10 cellular contexts compared by ENCODE assay signal in the genomic region with DNA sequence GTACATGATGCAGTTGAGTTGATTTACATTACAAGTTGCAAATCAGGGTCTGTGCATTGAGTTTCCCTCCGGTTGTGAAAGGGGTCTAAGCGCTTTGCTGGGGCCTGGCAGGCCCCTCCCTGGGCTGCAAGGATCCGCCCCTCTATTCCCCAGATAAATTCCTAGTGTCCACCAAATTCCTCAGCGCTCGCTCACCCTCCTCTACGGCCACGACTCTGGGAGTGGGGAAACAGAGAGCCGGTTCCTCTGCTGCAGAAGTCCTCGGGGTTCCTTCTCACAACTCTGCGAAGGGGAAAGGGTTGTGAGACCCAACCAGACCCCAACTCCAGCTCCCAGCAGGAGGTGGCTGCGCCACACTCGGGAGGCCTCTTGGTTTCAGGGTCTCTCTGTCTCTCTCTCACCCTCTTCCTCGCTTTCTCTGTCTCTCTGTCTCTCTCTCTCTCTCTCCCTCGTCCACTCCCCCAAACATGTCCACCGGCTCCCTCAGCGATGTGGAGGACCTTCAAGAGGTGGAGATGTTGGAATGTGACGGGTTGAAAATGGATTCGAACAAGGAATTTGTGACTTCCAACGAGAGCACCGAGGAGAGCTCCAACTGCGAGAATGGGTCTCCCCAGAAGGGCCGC. TPM values are rescaled to one million over a fixed set of nuclear protein-coding genes. Genes with fewer than 3 reads are reported as not detected.
A peak's percentile ranks its signal among the peaks of the same experiment; 100 is the strongest.
DNase-seq lines count a peak whose midpoint lies in the region; ATAC-seq and TF ChIP-seq lines count a peak whose summit lies in the region.
"Had no signal": no experiment of that assay in that cellular context is flagged by ENCODE, and none has a peak within 500 bp of the region (broad histone marks: within the 10 kb centered on the region; RNA-seq: fewer than 3 reads in every experiment).

A gene (plus strand): TSS at position 183 of the 626 bp plus-strand sequence. CDS start 285 bp downstream, at position 468.

- intact Hi-C loops in activated CD8-positive, alpha-beta T cell treated with anti-CD3 and anti-CD28 coated beads for 36 hours (cut with micrococcal nuclease): no loop called here
- intact Hi-C loops in upper lobe of right lung (cut with DNase I) (no loop called here), PC-9 (cut with micrococcal nuclease; ENCODE audit: unreplicated experiment) (no loop called here)

- no peaks in the 10 kb centered on the region for H3F3A ChIP-seq in PC-9 (ENCODE audit: insufficient read depth, low read depth)

- H3K9me3 Mint-ChIP-seq in activated CD8-positive, alpha-beta T cell treated with anti-CD3 and anti-CD28 coated beads, Interleukin-2, amount 10 ng/mL, durations not matched to agents 7 days and 5 days (ENCODE audit: insufficient read depth): no peaks in the 10 kb centered on the region
- H3K9me3 Mint-ChIP-seq in activated CD8-positive, alpha-beta T cell treated with anti-CD3 and anti-CD28 coated beads for 36 hours: no peaks in the 10 kb centered on the region
- no peaks in the 10 kb centered on the region for H3K9me3 Mint-ChIP-seq in endothelial cell (ENCODE audit: unreplicated experiment)

- peaks cover 72% of the 10 kb centered on the region for H3K27me3 Mint-ChIP-seq in activated CD8-positive, alpha-beta T cell treated with anti-CD3 and anti-CD28 coated beads, Interleukin-2, amount 10 ng/mL, durations not matched to agents 7 days and 5 days (ENCODE audit: low read depth)
- peaks cover 70% of the 10 kb centered on the region for H3K27me3 Mint-ChIP-seq in activated CD8-positive, alpha-beta T cell treated with anti-CD3 and anti-CD28 coated beads for 36 hours
- peaks cover 25% of the 10 kb centered on the region for H3K27me3 Mint-ChIP-seq in endothelial cell (ENCODE audit: unreplicated experiment)

- H3K36me3 ChIP-seq in mesodermal cell (ENCODE audit: control insufficient read depth, insufficient read depth, low read length) (no peaks in the 10 kb centered on the region), upper lobe of right lung (no peaks in the 10 kb centered on the region), PC-9 (ENCODE audit: low read depth) (no peaks in the 10 kb centered on the region)

- peak within 1 kb of the TSS; percentile 88 for H3K27ac ChIP-seq in mesodermal cell (ENCODE audit: low read depth, low read length, severe bottlenecking)
- peak within 1 kb of the TSS; percentile 85 for H3K27ac ChIP-seq in upper lobe of right lung
- no peak within 1 kb of the TSS for H3K27ac ChIP-seq in PC-9

- peak within 1 kb of the TSS; percentile 54 for H3K4me3 ChIP-seq in mesodermal cell (ENCODE audit: extremely low read depth, insufficient read depth, low read length, poor library complexity, severe bottlenecking)
- peak within 1 kb of the TSS; percentile 56 for H3K4me3 ChIP-seq in upper lobe of right lung
- no peak within 1 kb of the TSS for H3K4me3 ChIP-seq in PC-9

- peak within 1 kb of the TSS; percentile 40 for H3K27ac Mint-ChIP-seq in activated CD8-positive, alpha-beta T cell treated with anti-CD3 and anti-CD28 coated beads, Interleukin-2, amount 10 ng/mL, durations not matched to agents 7 days and 5 days
- no peak within 1 kb of the TSS for H3K27ac Mint-ChIP-seq in activated CD8-positive, alpha-beta T cell treated with anti-CD3 and anti-CD28 coated beads for 36 hours
- no peak within 1 kb of the TSS for H3K27ac Mint-ChIP-seq in endothelial cell (ENCODE audit: unreplicated experiment)

- ATAC-seq in activated CD8-positive, alpha-beta T cell treated with anti-CD3 and anti-CD28 coated beads, Interleukin-2, amount 10 ng/mL, durations not matched to agents 7 days and 5 days: no peak
- no peak for ATAC-seq in activated CD8-positive, alpha-beta T cell treated with anti-CD3 and anti-CD28 coated beads for 36 hours
- peak; percentile 70 for ATAC-seq in upper lobe of right lung
- ATAC-seq in HG02938 (IDR thresholded peaks at IDR 0.05; ENCODE audit: unreplicated experiment): no peak

- POLR2A ChIA-PET in activated CD8-positive, alpha-beta T cell treated with anti-CD3 and anti-CD28 coated beads, Interleukin-2, amount 10 ng/mL, durations not matched to agents 7 days and 5 days (lab: Charles Lee): no interaction called here
- POLR2A ChIA-PET in activated CD8-positive, alpha-beta T cell treated with anti-CD3 and anti-CD28 coated beads for 36 hours (lab: Charles Lee): no interaction called here
- POLR2A ChIA-PET in PC-9 (lab: Charles Lee; ENCODE audit: unreplicated experiment): no interaction called here

- no peaks in the 10 kb centered on the region for H4K20me1 ChIP-seq in PC-9 (ENCODE audit: insufficient read depth)

- DNase-seq in activated CD8-positive, alpha-beta T cell treated with anti-CD3 and anti-CD28 coated beads, Interleukin-2, amount 10 ng/mL, durations not matched to agents 7 days and 5 days: no peak
- DNase-seq in activated CD8-positive, alpha-beta T cell treated with anti-CD3 and anti-CD28 coated beads for 36 hours: no peak
- no peak for DNase-seq in endothelial cell (ENCODE audit: low spot score)
- DNase-seq in upper lobe of right lung: no peak
- DNase-seq in PC-9: no peak
- no peak for DNase-seq in stimulated activated CD4-positive, alpha-beta T cell treated with anti-CD3 and anti-CD28 coated beads, Interleukin-1b, Interleukin-23, amount 100 ng/mL, for 48 hours
- DNase-seq: KBM-7; stimulated activated CD4-positive, alpha-beta T cell treated with anti-CD3 and anti-CD28 coated beads, Interleukin-4, amount 100 ng/mL, for 1 hour had no signal

- TF ChIP-seq CTCF in activated CD8-positive, alpha-beta T cell treated with anti-CD3 and anti-CD28 coated beads for 36 hours (IDR thresholded peaks at IDR 0.05): no peak
- TF ChIP-seq CTCF in endothelial cell (IDR thresholded peaks at IDR 0.05; ENCODE audit: unreplicated experiment) (no peak), upper lobe of right lung (IDR thresholded peaks at IDR 0.05) (no peak), PC-9 (conservative IDR thresholded peaks at IDR 0.05) (no peak)

- H3K9me2 ChIP-seq in PC-9 (ENCODE audit: insufficient read depth): no peaks in the 10 kb centered on the region

- H3K4me1 ChIP-seq in mesodermal cell (ENCODE audit: control insufficient read depth, insufficient read depth, low read length, poor library complexity, severe bottlenecking): peaks cover 12% of the 10 kb centered on the region
- H3K4me1 ChIP-seq in upper lobe of right lung: peaks cover 6% of the 10 kb centered on the region
- H3K4me1 ChIP-seq in PC-9 (replicated peaks; ENCODE audit: insufficient read depth): peaks cover 7% of the 10 kb centered on the region; the same call in 1 of the 2 replicates

- H3K4me3 Mint-ChIP-seq in activated CD8-positive, alpha-beta T cell treated with anti-CD3 and anti-CD28 coated beads, Interleukin-2, amount 10 ng/mL, durations not matched to agents 7 days and 5 days: no peak within 1 kb of the TSS
- no peak within 1 kb of the TSS for H3K4me3 Mint-ChIP-seq in activated CD8-positive, alpha-beta T cell treated with anti-CD3 and anti-CD28 coated beads for 36 hours
- peak within 1 kb of the TSS; percentile 85 for H3K4me3 Mint-ChIP-seq in endothelial cell (ENCODE audit: unreplicated experiment)

- BruUV-seq in PC-9 (replicated peaks; lab: Mats Ljungman, UMichigan): no TSS peak

- H3K36me3 Mint-ChIP-seq in activated CD8-positive, alpha-beta T cell treated with anti-CD3 and anti-CD28 coated beads, Interleukin-2, amount 10 ng/mL, durations not matched to agents 7 days and 5 days (ENCODE audit: low read depth): no peaks in the 10 kb centered on the region
- H3K36me3 Mint-ChIP-seq in activated CD8-positive, alpha-beta T cell treated with anti-CD3 and anti-CD28 coated beads for 36 hours (ENCODE audit: low read depth): no peaks in the 10 kb centered on the region
- H3K36me3 Mint-ChIP-seq in endothelial cell (ENCODE audit: low read depth, unreplicated experiment): no peaks in the 10 kb centered on the region

- H3K79me2 ChIP-seq in PC-9 (ENCODE audit: low read depth): no peaks in the 10 kb centered on the region

- no peak within 1 kb of the TSS for H2AFZ ChIP-seq in PC-9

- CTCF ChIA-PET in activated CD8-positive, alpha-beta T cell treated with anti-CD3 and anti-CD28 coated beads, Interleukin-2, amount 10 ng/mL, durations not matched to agents 7 days and 5 days (lab: Charles Lee): interaction anchor here (0.7 kb wide), 1 partner anchor 9 kb away, joined by 3 read pairs; no protein-coding TSS in a partner anchor
- CTCF ChIA-PET in activated CD8-positive, alpha-beta T cell treated with anti-CD3 and anti-CD28 coated beads for 36 hours (lab: Charles Lee): no interaction called here
- CTCF ChIA-PET in PC-9 (lab: Charles Lee): no interaction called here

- peaks cover 21% of the 10 kb centered on the region for H3K4me1 Mint-ChIP-seq in activated CD8-positive, alpha-beta T cell treated with anti-CD3 and anti-CD28 coated beads, Interleukin-2, amount 10 ng/mL, durations not matched to agents 7 days and 5 days (ENCODE audit: low read depth)
- peaks cover 33% of the 10 kb centered on the region for H3K4me1 Mint-ChIP-seq in activated CD8-positive, alpha-beta T cell treated with anti-CD3 and anti-CD28 coated beads for 36 hours (ENCODE audit: low read depth)
- peaks cover 29% of the 10 kb centered on the region for H3K4me1 Mint-ChIP-seq in endothelial cell (ENCODE audit: unreplicated experiment)

- WGBS in mesodermal cell (ENCODE audit: insufficient coverage in 2 of 2), 2 experiments: 1 to 2% methylated on average over 11 to 18 of the region's 22 CpGs

- H3K27me3 ChIP-seq in upper lobe of right lung (peaks cover 55% of the 10 kb centered on the region), PC-9 (ENCODE audit: insufficient read depth, low read depth) (no peaks in the 10 kb centered on the region)

- no peak within 1 kb of the TSS for H3K4me2 ChIP-seq in PC-9

- H3K9me3 ChIP-seq in mesodermal cell (ENCODE audit: control insufficient read depth, low read length) (no peaks in the 10 kb centered on the region), upper lobe of right lung (no peaks in the 10 kb centered on the region), PC-9 (ENCODE audit: insufficient read depth, low read depth) (no peaks in the 10 kb centered on the region)

RNA-seq across cellular contexts. Expression of the gene that starts here (rescaled TPM):
- not detected for total RNA-seq in activated CD8-positive, alpha-beta T cell treated with anti-CD3 and anti-CD28 coated beads, Interleukin-2, amount 10 ng/mL, durations not matched to agents 7 days and 5 days
- total RNA-seq in activated CD8-positive, alpha-beta T cell treated with anti-CD3 and anti-CD28 coated beads for 36 hours: not detected
- not detected for total RNA-seq in endothelial cell (ENCODE audit: unreplicated experiment)
- polyA plus RNA-seq in mesodermal cell (2013, experiment 1 of 2): 9.1 TPM
- polyA plus RNA-seq in mesodermal cell (2013, experiment 2 of 2): 9.4 TPM
- total RNA-seq in upper lobe of right lung: 56.2 TPM
- not detected in 2 replicates for total RNA-seq in PC-9 (2021)

Comparison
In these comparisons a context has a peak if more than half of its experiments do, and no peak if none do; other contexts are left out.
1. RNA of the gene that starts here (total RNA-seq): 56.2 TPM in upper lobe of right lung (single experiment); not detected in activated CD8-positive, alpha-beta T cell treated with anti-CD3 and anti-CD28 coated beads, Interleukin-2, amount 10 ng/mL, durations not matched to agents 7 days and 5 days, not detected in activated CD8-positive, alpha-beta T cell treated with anti-CD3 and anti-CD28 coated beads for 36 hours, not detected in endothelial cell (single experiment) and not detected in PC-9; every median in the first group is over 10 times any median in the second.